Comparison of ENCODE assay signal across 9 cellular contexts in the genomic region with DNA sequence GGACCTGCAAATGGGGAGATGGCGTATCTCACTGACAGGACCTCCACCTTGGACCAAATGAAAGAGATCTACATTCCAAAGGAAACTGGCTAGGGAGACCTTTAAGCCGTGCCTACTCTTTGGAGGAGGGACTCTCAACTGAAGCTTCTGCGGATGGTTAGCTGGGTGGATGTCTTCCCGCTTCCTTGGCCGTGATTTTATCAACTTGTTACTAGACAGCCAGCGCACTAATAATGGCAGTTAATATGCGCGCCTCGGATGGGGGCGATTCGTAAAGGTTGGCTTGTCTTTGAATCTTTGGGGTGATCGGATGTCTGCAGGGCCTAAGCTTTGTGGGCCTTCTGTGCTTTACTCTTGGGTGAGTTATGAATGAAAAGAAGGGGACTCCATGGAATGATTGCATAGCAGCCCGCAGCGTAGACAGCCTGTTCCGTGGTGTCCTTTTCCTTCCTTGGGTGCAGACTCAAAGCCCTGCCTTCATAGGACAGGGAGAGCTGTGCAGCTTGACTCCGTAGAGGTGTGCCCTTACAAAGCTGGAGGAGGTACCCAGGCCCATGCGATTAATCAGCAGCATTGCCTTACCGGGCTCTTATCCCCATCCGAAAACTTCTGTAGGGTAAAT. TPM values are rescaled to one million over a fixed set of nuclear protein-coding genes. Genes with fewer than 3 reads are reported as not detected.
DNase-seq lines count a peak whose midpoint lies in the region; ATAC-seq, FAIRE-seq and TF ChIP-seq lines count a peak whose summit lies in the region.
"Had no signal": no experiment of that assay in that cellular context is flagged by ENCODE, and none has a peak within 500 bp of the region (broad histone marks: within the 10 kb centered on the region; RNA-seq: fewer than 3 reads in every experiment).

No MANE protein-coding gene starts in this region.

- no peak for TF ChIP-seq RAD21 in HepG2 (CRISPR knock-in tag; IDR thresholded peaks at IDR 0.05)

- TF ChIP-seq CTCF in ascending aorta (IDR thresholded peaks at IDR 0.05) (no peak), HepG2 (CRISPR knock-in tag; IDR thresholded peaks at IDR 0.05) (no peak), tibial artery (IDR thresholded peaks at IDR 0.05) (no peak)

- H3K79me2 ChIP-seq in HepG2 (ENCODE audit: insufficient read depth, low read length): peaks cover 58% of the 10 kb centered on the region

- H3K9me3 ChIP-seq in ascending aorta: no peaks in the 10 kb centered on the region
- H3K9me3 ChIP-seq in HepG2 (ENCODE audit: low read length): no peaks in the 10 kb centered on the region
- H3K9me3 ChIP-seq in tibial artery: no peaks in the 10 kb centered on the region

- H3K36me3 ChIP-seq in ascending aorta (no peaks in the 10 kb centered on the region), HepG2 (replicated peaks in 1 of 2; ENCODE audit: control insufficient read depth in 1 of 2, insufficient read depth in 2 of 2, low read length in 2 of 2) (peaks cover 1 to 9% of the 10 kb centered on the region in 2 experiments; a peak in 3 of 5 replicates), tibial artery (no peaks in the 10 kb centered on the region)

- peak overlapping the region; percentile 85 for H3K4me2 ChIP-seq in HepG2 (ENCODE audit: low read depth, low read length)

- TSS peak; percentile 39 for BruUV-seq in HepG2 (replicated peaks; lab: Mats Ljungman, UMichigan)

- H3K4me1 ChIP-seq in ascending aorta (peaks cover 0 to 15% of the 10 kb centered on the region in 2 donors), HepG2 (ENCODE audit: insufficient read depth, low read length) (peaks cover 65% of the 10 kb centered on the region), tibial artery (peaks cover 0 to 31% (median 17%) of the 10 kb centered on the region in 4 donors)

- H3K9me3 Mint-ChIP-seq in activated T-cell treated with anti-CD3 and anti-CD28 coated beads, Interleukin-2, amount 50 U/mL, for 4 hours: no peaks in the 10 kb centered on the region

- CTCF ChIA-PET in HepG2 (lab: Yijun Ruan, JAX; ENCODE audit: low intra/inter-chr PET ratio, low total read pairs): no interaction called here

- peaks cover 20% of the 10 kb centered on the region for H3K4me1 Mint-ChIP-seq in activated T-cell treated with anti-CD3 and anti-CD28 coated beads, Interleukin-2, amount 50 U/mL, for 4 hours (ENCODE audit: low read depth)

- POLR2A ChIA-PET in HepG2 (lab: Yijun Ruan, JAX): interaction anchor here (0.6 to 2.5 kb wide), 12 partner anchors 13 to 155 kb away, joined by 3 to 22 read pairs (median 4); partner anchors contain the start of gene XBP1

- no peak for DNase-seq in activated T-cell treated with anti-CD3 and anti-CD28 coated beads, Interleukin-2, amount 50 U/mL, for 4 hours
- no peak for DNase-seq in activated T-cell treated with anti-CD3 and anti-CD28 coated beads for 4 hours
- DNase-seq in ascending aorta (ENCODE audit: low spot score in 2 of 2): no peak
- DNase-seq in HepG2 (ENCODE audit: low spot score): no peak
- DNase-seq in tibial artery: no peak
- DNase-seq in GM19239 (ENCODE audit: insufficient read length, low spot score): no peak
- no peak for DNase-seq in DMS79 (lab: John Stamatoyannopoulos, UW)
- DNase-seq in COLO829 (ENCODE audit: low spot score): no peak
- DNase-seq: NCI-H2029 had no signal

- 0% methylated on average over 12 of the region's 19 CpGs for WGBS in HepG2 (ENCODE audit: low lambda C conversion rate)

- TF ChIP-seq EP300 in HepG2 (IDR thresholded peaks at IDR 0.05; ENCODE audit: low read depth in 2 of 2, low read length in 2 of 2): no peak
- TF ChIP-seq EP300 in HepG2 (CRISPR knock-in tag; IDR thresholded peaks at IDR 0.05; ENCODE audit: borderline replicate concordance): no peak

- H3K4me3 ChIP-seq in ascending aorta (peak overlapping the region; percentile 61 to 71), HepG2 (replicated peaks in 1 of 3; ENCODE audit: insufficient read depth in 1 of 3, low read depth in 2 of 3, low read length in 3 of 3) (peak overlapping the region; percentile 97), tibial artery (peak overlapping the region; percentile 60 to 65)

- H3K27me3 Mint-ChIP-seq in activated T-cell treated with anti-CD3 and anti-CD28 coated beads, Interleukin-2, amount 50 U/mL, for 4 hours (ENCODE audit: low read depth): peaks cover 10% of the 10 kb centered on the region

- H3K4me3 Mint-ChIP-seq in activated T-cell treated with anti-CD3 and anti-CD28 coated beads, Interleukin-2, amount 50 U/mL, for 4 hours: peak overlapping the region; percentile 70

- H4K20me1 ChIP-seq in HepG2 (ENCODE audit: insufficient read depth, low read length): peaks cover 37% of the 10 kb centered on the region

- H3K27me3 ChIP-seq in ascending aorta (no peaks in the 10 kb centered on the region), HepG2 (ENCODE audit: control insufficient read depth in 1 of 2, insufficient read depth in 2 of 2, low read length in 2 of 2) (no peaks in the 10 kb centered on the region; a peak in 1 of 5 replicates), tibial artery (no peaks in the 10 kb centered on the region)

- ATAC-seq in activated T-cell treated with anti-CD3 and anti-CD28 coated beads, Interleukin-2, amount 50 U/mL, for 4 hours: no peak
- peak; percentile 19; the same call in 2 of the 3 replicates for ATAC-seq in HepG2

- peak in 1 of 2 experiments; percentile 22; a peak in 1 of 4 replicates for TF ChIP-seq POLR2A in HepG2 (IDR thresholded peaks at IDR 0.05; ENCODE audit: insufficient read depth in 1 of 2, low read depth in 2 of 2, low read length in 2 of 2)

- H3K27ac ChIP-seq in ascending aorta (no peak overlapping the region), HepG2 (ENCODE audit: extremely low read length, insufficient read depth, low read length) (peak overlapping the region; percentile 30), tibial artery (peak overlapping the region in 1 of 2 donors; percentile 36)

- intact Hi-C loops in ascending aorta (cut with DNase I) (loop anchor here (1.0 to 10.0 kb wide), 6 partner anchors 18 to 92 kb away; partner anchors contain the start of gene XBP1), HepG2 (cut with micrococcal nuclease; ENCODE audit: unreplicated experiment) (loop anchor here (5.0 kb wide), 2 partner anchors 37 to 147 kb away; no protein-coding TSS in a partner anchor), tibial artery (cut with DNase I; ENCODE audit: low total_unique reads) (loop anchor here (10.0 kb wide), 2 partner anchors 70 to 380 kb away; partner anchors contain the start of genes EWSR1 and RHBDD3)

- peak overlapping the region; percentile 76 for H3K9ac ChIP-seq in HepG2 (ENCODE audit: insufficient read depth, low read depth, low read length)

- in situ Hi-C loops in HepG2 (cut with HindIII; ENCODE audit: extremely low pct_ligation_motif_present, low pct_unique_long_range_greater_than_20kb): no loop called here

- H3K36me3 Mint-ChIP-seq in activated T-cell treated with anti-CD3 and anti-CD28 coated beads, Interleukin-2, amount 50 U/mL, for 4 hours (ENCODE audit: insufficient read depth): no peaks in the 10 kb centered on the region

- FAIRE-seq in HepG2 (lab: Jason Lieb, UNC) (no peak), GM19239 (lab: Jason Lieb, UNC) (no peak)

- no peak overlapping the region for H2AFZ ChIP-seq in HepG2 (ENCODE audit: low read length)

TF ChIP-seq in HepG2, 621 proteins besides CTCF, POLR2A, EP300 and RAD21 (continues in another document):
- no peak for TF ChIP-seq ZNF337 (CRISPR knock-in tag; IDR thresholded peaks at IDR 0.05; ENCODE audit: borderline replicate concordance, low read depth)

RNA-seq across cellular contexts. Expression of gene ZNRF3, which starts 1.5 kb away (rescaled TPM):
- total RNA-seq in activated T-cell treated with anti-CD3 and anti-CD28 coated beads, Interleukin-2, amount 50 U/mL, for 4 hours: 1 to 10 TPM; 3.3 to 4.9 (median 3.8) TPM
- 49.1 TPM for total RNA-seq in ascending aorta
- total RNA-seq in HepG2 (2016; rRNA removed; fragmentation: Illumina TruSeq; extraction: Trizol): 17.6 and 36.7 TPM in 2 replicates
- 6.8 and 7.3 TPM in 2 replicates for total RNA-seq in HepG2 (2016; cell fraction: cytosol; rRNA removed; fragmentation: Illumina TruSeq; extraction: Trizol; ENCODE audit: low read depth)
- 15.3 and 36.6 TPM in 2 replicates for total RNA-seq in HepG2 (2016; cell fraction: insoluble cytoplasmic fraction; rRNA removed; fragmentation: Illumina TruSeq; extraction: Trizol)
- total RNA-seq in HepG2 (2016; cell fraction: membrane; rRNA removed; fragmentation: Illumina TruSeq; extraction: Trizol): 18.5 and 19.0 TPM in 2 replicates
- total RNA-seq in HepG2 (2016; cell fraction: nucleus; rRNA removed; fragmentation: Illumina TruSeq; extraction: Trizol): 35.5 and 42.6 TPM in 2 replicates
- polyA plus RNA-seq in HepG2 (2011; rRNA removed): 17.4 and 20.3 TPM in 2 replicates
- 12.9 and 24.5 TPM in 2 replicates for polyA plus RNA-seq in HepG2 (2011; cell fraction: cytosol; rRNA removed)
- 30.8 and 41.2 TPM in 2 replicates for polyA plus RNA-seq in HepG2 (2011; cell fraction: nucleus; rRNA removed)
- 19.0 and 20.9 TPM in 2 replicates for polyA plus RNA-seq in HepG2 (2012)
- polyA plus RNA-seq in HepG2 (2016; cell fraction: cytosol; fragmentation: Illumina TruSeq; extraction: Trizol; ENCODE audit: low read depth): 3.0 and 3.4 TPM in 2 replicates
- polyA plus RNA-seq in HepG2 (2016; cell fraction: insoluble cytoplasmic fraction; fragmentation: Illumina TruSeq; extraction: Trizol; ENCODE audit: low read depth): 14.9 and 16.9 TPM in 2 replicates
- polyA plus RNA-seq in HepG2 (2016; cell fraction: membrane; fragmentation: Illumina TruSeq; extraction: Trizol; ENCODE audit: low read depth): 7.9 and 8.5 TPM in 2 replicates
- 54.3 and 62.4 TPM in 2 replicates for polyA plus RNA-seq in HepG2 (2016; cell fraction: nucleus; fragmentation: Illumina TruSeq; extraction: Trizol; ENCODE audit: insufficient read depth, low read depth)
- polyA minus RNA-seq in HepG2 (2011; rRNA and poly(A)+ RNA removed; ENCODE audit: low replicate concordance): 2.0 and 68.2 TPM in 2 replicates
- 28.7 and 38.5 TPM in 2 replicates for polyA minus RNA-seq in HepG2 (2011; cell fraction: cytosol; rRNA and poly(A)+ RNA removed)
- 19.8 and 22.1 TPM in 2 replicates for polyA minus RNA-seq in HepG2 (2011; cell fraction: nucleus; rRNA and poly(A)+ RNA removed)
